In the genomic region with DNA sequence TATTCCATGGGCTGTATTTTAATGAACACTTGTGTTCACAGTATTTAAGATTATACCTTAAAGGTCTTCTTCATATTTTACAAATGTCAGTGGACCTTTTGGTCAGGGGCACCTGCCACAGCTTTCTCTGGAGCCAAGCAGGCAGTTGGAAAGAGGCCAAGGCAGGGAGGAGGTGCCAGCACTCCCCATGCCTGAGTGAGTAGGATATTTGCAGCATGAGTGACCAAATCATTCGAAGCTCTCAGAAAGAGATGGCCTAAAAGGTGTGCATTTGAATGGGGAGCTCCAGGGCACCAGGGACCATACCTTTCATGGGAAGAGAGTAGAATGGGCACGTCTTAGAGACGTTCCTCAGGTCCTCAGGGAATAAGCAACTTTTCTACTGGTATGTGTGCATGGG, we compare ENCODE assay signal across 12 cellular contexts.
DNase-seq lines count a peak whose midpoint lies in the region; FAIRE-seq and TF ChIP-seq lines count a peak whose summit lies in the region.
"Had no signal": no experiment of that assay in that cellular context is flagged by ENCODE, and none has a peak within 500 bp of the region (broad histone marks: within the 10 kb centered on the region; RNA-seq: fewer than 3 reads in every experiment).

No MANE protein-coding gene starts in this region.

- H4K20me1 ChIP-seq in H1 (replicated peaks in 1 of 2; ENCODE audit: control insufficient read depth in 1 of 2, insufficient read depth in 2 of 2, low read length in 2 of 2), result no peaks in the 10 kb centered on the region

- TF ChIP-seq POLR2A in H1 (IDR thresholded peaks at IDR 0.05; ENCODE audit: control extremely low read depth in 1 of 2, low read depth in 2 of 2, low read length in 2 of 2), result no peak

- no peak overlapping the region for H3K27ac Mint-ChIP-seq in Caco-2 (ENCODE audit: unreplicated experiment)
- H3K27ac Mint-ChIP-seq: activated naive CD8-positive, alpha-beta T cell; B cell had no signal

- H3K27me3 ChIP-seq in H1 (replicated peaks in 1 of 4; ENCODE audit: control insufficient read depth in 3 of 4, extremely low read depth in 1 of 4, insufficient read depth in 3 of 4, low read length in 3 of 4) (no peaks in the 10 kb centered on the region), Caco-2 (replicated peaks; ENCODE audit: control insufficient read depth, insufficient read depth, low read length) (no peaks in the 10 kb centered on the region)

- no peak overlapping the region for H3K14ac ChIP-seq in H1 (ENCODE audit: insufficient read length)

- no TSS peak for BruUV-seq in Caco-2 (replicated peaks; lab: Mats Ljungman, UMichigan)

- H2BK5ac ChIP-seq in H1 (ENCODE audit: low read depth, low read length), result no peak overlapping the region

- FAIRE-seq in H1 (lab: Jason Lieb, UNC), result no peak

- POLR2A ChIA-PET in H1 (lab: Charles Lee; ENCODE audit: partially characterized antibody), result interaction anchor here (1.4 kb wide), 1 partner anchor 8 kb away, joined by 3 read pairs; no protein-coding TSS in a partner anchor
- POLR2A ChIA-PET in Caco-2 (lab: Charles Lee), result no interaction called here

- TF ChIP-seq CTCF in H1 (IDR thresholded peaks at IDR 0.05; ENCODE audit: control extremely low read depth in 1 of 3, insufficient read depth in 1 of 3, low read depth in 1 of 3, low read length in 3 of 3) (no peak), Caco-2 (IDR thresholded peaks at IDR 0.05; ENCODE audit: insufficient read depth in 1 of 2, low read depth in 1 of 2, low read length in 1 of 2, severe bottlenecking in 1 of 2, unreplicated experiment in 1 of 2) (no peak)

- H2BK120ac ChIP-seq in H1 (replicated peaks; ENCODE audit: low read depth, low read length), result no peak overlapping the region

- no peak for TF ChIP-seq RAD21 in H1 (IDR thresholded peaks at IDR 0.05 in 1 of 2, conservative IDR thresholded peaks at IDR 0.05 in 1 of 2; ENCODE audit: low read depth in 2 of 2, low read length in 2 of 2)

- H3K4me3 ChIP-seq in H1 (ENCODE audit: extremely low read depth in 1 of 4, insufficient read depth in 2 of 4, low read depth in 3 of 4, low read length in 4 of 4) (no peak overlapping the region), Caco-2 (ENCODE audit: low read depth, low read length) (no peak overlapping the region)

- H3K27ac ChIP-seq in H1 (ENCODE audit: low read depth, low read length), result no peak overlapping the region

- peak overlapping the region in 1 of 2 experiments; percentile 20; a peak in 1 of 4 replicates for H3K4me2 ChIP-seq in H1 (ENCODE audit: insufficient read depth in 1 of 2, low read depth in 2 of 2, low read length in 2 of 2)

- no peak overlapping the region for H4K91ac ChIP-seq in H1 (replicated peaks; ENCODE audit: insufficient read length, low read length)

- WGBS in H1 (ENCODE audit: extremely low coverage in 1 of 2, insufficient coverage in 1 of 2, insufficient read length in 1 of 2, insufficient replicate concordance in 2 of 2, low coverage in 1 of 2, low lambda C conversion rate in 2 of 2, missing lambda C conversion rate in 1 of 2), 2 experiments, result 68% methylated on average over 3 of the region's 3 CpGs; no CpG with 5 or more reads in 1 of the 2 experiments

- H3K9me3 ChIP-seq in H1 (ENCODE audit: insufficient read depth in 2 of 2, low read depth in 1 of 2, low read length in 1 of 2) (no peaks in the 10 kb centered on the region), Caco-2 (no peaks in the 10 kb centered on the region)

- H3K79me2 ChIP-seq in H1 (ENCODE audit: control insufficient read depth in 1 of 2, insufficient read depth in 2 of 2, low read length in 2 of 2), result no peaks in the 10 kb centered on the region

- no peaks in the 10 kb centered on the region for H3K23me2 ChIP-seq in H1 (ENCODE audit: low read depth, low read length)

- H2AK5ac ChIP-seq in H1 (ENCODE audit: low read depth, low read length), result no peak overlapping the region

- peaks cover 19% of the 10 kb centered on the region for H3K4me1 Mint-ChIP-seq in Caco-2 (ENCODE audit: low read depth, unreplicated experiment)

- H3K4ac ChIP-seq in H1 (replicated peaks; ENCODE audit: insufficient read length, low read depth, low read length), result no peak overlapping the region

- H2BK15ac ChIP-seq in H1 (ENCODE audit: low read length), result no peak overlapping the region

- no peak overlapping the region for H4K5ac ChIP-seq in H1 (ENCODE audit: insufficient read length, low read depth, low read length)

- no peak overlapping the region for H4K8ac ChIP-seq in H1 (ENCODE audit: extremely low read depth, insufficient read depth, low read length)

- H3K9ac ChIP-seq in H1 (replicated peaks in 1 of 4; ENCODE audit: extremely low read depth in 1 of 4, low read depth in 3 of 4, low read length in 3 of 4), result no peak overlapping the region

- H3K56ac ChIP-seq in H1 (replicated peaks; ENCODE audit: insufficient read length, low read depth, low read length), result no peak overlapping the region

- no peak for TF ChIP-seq EP300 in H1 (IDR thresholded peaks at IDR 0.05; ENCODE audit: borderline replicate concordance in 1 of 2, low read depth in 2 of 2, low read length in 2 of 2)

- H3K4me1 ChIP-seq in H1 (replicated peaks in 1 of 4; ENCODE audit: control insufficient read depth in 3 of 4, insufficient read depth in 4 of 4, low read length in 3 of 4), result peaks cover 0 to 10% (median 4%) of the 10 kb centered on the region in 4 experiments; a peak in 4 of 7 replicates
- peaks cover 12% of the 10 kb centered on the region for H3K4me1 ChIP-seq in Caco-2

- no peaks in the 10 kb centered on the region for H3K79me1 ChIP-seq in H1 (ENCODE audit: low read depth, low read length)

- no peak overlapping the region for H3K4me3 Mint-ChIP-seq in Caco-2 (ENCODE audit: unreplicated experiment)
- H3K4me3 Mint-ChIP-seq: activated naive CD8-positive, alpha-beta T cell; B cell; neural crest cell had no signal

- intact Hi-C loops in Caco-2 (cut with micrococcal nuclease; ENCODE audit: unreplicated experiment), result no loop called here

- H3K23ac ChIP-seq in H1 (ENCODE audit: insufficient read length), result no peak overlapping the region

- in situ Hi-C loops in Caki2 (cut with HindIII; ENCODE audit: low pct_unique_long_range_greater_than_20kb, low sequenced_read_pairs), result no loop called here

- H3K18ac ChIP-seq in H1 (ENCODE audit: extremely low read depth, low read length), result peak overlapping the region; percentile 25; the same call in 1 of the 2 replicates

- H2BK12ac ChIP-seq in H1 (ENCODE audit: low read depth, low read length), result no peak overlapping the region

- DNase-seq in Caki2 (ENCODE audit: low read depth) (peak; percentile 17), NCI-H2029 (lab: John Stamatoyannopoulos, UW) (peak; percentile 74), H1 (ENCODE audit: low read depth in 1 of 2, low spot score in 2 of 2) (no peak), myocyte (ENCODE audit: low read depth) (peak; percentile 62), CD1c-positive myeloid dendritic cell (ENCODE audit: extremely low spot score) (no peak), Caco-2 (no peak), T-helper 1 cell (no peak)
- DNase-seq in activated CD4-positive, alpha-beta T cell treated with anti-CD3 and anti-CD28 coated beads, Interleukin-2, amount 50 U/mL, for 48 hours, result no peak
- DNase-seq: activated CD8-positive, alpha-beta memory T cell treated with anti-CD3 and anti-CD28 coated beads, Interleukin-2, amount 50 U/mL, for 4 hours had no signal

- no peak overlapping the region for H2AFZ ChIP-seq in H1 (ENCODE audit: low read length)

- no peak overlapping the region for H2BK20ac ChIP-seq in H1 (ENCODE audit: low read length)

- H3K36me3 Mint-ChIP-seq in Caco-2 (ENCODE audit: insufficient read depth, unreplicated experiment), result peaks cover 13% of the 10 kb centered on the region

- no peaks in the 10 kb centered on the region for H3K9me3 Mint-ChIP-seq in Caco-2 (ENCODE audit: unreplicated experiment)
- H3K9me3 Mint-ChIP-seq: neural crest cell had no signal

- H3K27me3 Mint-ChIP-seq in Caco-2 (ENCODE audit: insufficient read depth, unreplicated experiment), result no peaks in the 10 kb centered on the region
- H3K27me3 Mint-ChIP-seq: activated naive CD8-positive, alpha-beta T cell; B cell had no signal

- CTCF ChIA-PET in H1 (lab: Charles Lee; ENCODE audit: partially characterized antibody), result interaction anchor here (1.0 to 2.0 kb wide), 2 partner anchors 8 to 220 kb away, joined by 3 to 5 read pairs; no protein-coding TSS in a partner anchor
- CTCF ChIA-PET in Caco-2 (lab: Charles Lee), result no interaction called here

- H3K36me3 ChIP-seq in H1 (ENCODE audit: control insufficient read depth in 2 of 4, insufficient read depth in 4 of 4, low read length in 3 of 4) (peaks cover 0 to 3% (median 3%) of the 10 kb centered on the region in 4 experiments; a peak in 4 of 8 replicates), Caco-2 (ENCODE audit: control insufficient read depth, insufficient read depth, low read length) (no peaks in the 10 kb centered on the region)

TF ChIP-seq in H1, 55 proteins besides CTCF, POLR2A, EP300 and RAD21:
- TF ChIP-seq CHD1 (IDR thresholded peaks at IDR 0.05; ENCODE audit: low read depth, low read length), result no peak
- no peak for TF ChIP-seq SIN3A (conservative IDR thresholded peaks at IDR 0.05 in 1 of 2, IDR thresholded peaks at IDR 0.05 in 1 of 2; ENCODE audit: low read depth in 1 of 2, low read length in 2 of 2)
TF ChIP-seq in H1: peak in this region for 0.

Comparison
In these comparisons a context has a peak if more than half of its experiments do, and no peak if none do; other contexts are left out.
1. DNase-seq: peak in Caki2 (single experiment), NCI-H2029 (single experiment) and myocyte (single experiment); none in H1 (0 of 2), CD1c-positive myeloid dendritic cell (single experiment), Caco-2 (0 of 2), T-helper 1 cell (0 of 5) and activated CD4-positive, alpha-beta T cell treated with anti-CD3 and anti-CD28 coated beads, Interleukin-2, amount 50 U/mL, for 48 hours (0 of 2).